In genomic region chr5:72314571-72315172, GRCh38 we compare ENCODE assay signal across 8 cellular contexts. TPM values are rescaled to one million over a fixed set of nuclear protein-coding genes. Genes with fewer than 3 reads are reported as not detected.
DNase-seq lines count a peak whose midpoint lies in the region; ATAC-seq, FAIRE-seq and TF ChIP-seq lines count a peak whose summit lies in the region.

No MANE protein-coding gene starts in this region.

- no peak overlapping the region for H3K4me2 ChIP-seq in keratinocyte (ENCODE audit: control insufficient read depth, extremely low read depth, insufficient read depth, low read depth, low read length)

- no TSS peak for BruUV-seq in Calu3 (replicated peaks; lab: Mats Ljungman, UMichigan)

- no peak overlapping the region for H2AFZ ChIP-seq in keratinocyte (ENCODE audit: control insufficient read depth, low read length)

- H3K79me2 ChIP-seq in keratinocyte (ENCODE audit: control insufficient read depth, insufficient read depth, low read length): peaks cover 54% of the 10 kb centered on the region

- peaks cover 0 to 21% of the 10 kb centered on the region in 2 experiments for H3K36me3 ChIP-seq in keratinocyte (ENCODE audit: control insufficient read depth in 2 of 2, extremely low read depth in 1 of 2, insufficient read depth in 2 of 2, low read length in 2 of 2)
- peaks cover 2% of the 10 kb centered on the region for H3K36me3 ChIP-seq in CD8-positive, alpha-beta memory T cell (ENCODE audit: insufficient read depth, low read length)

- H3K4me1 Mint-ChIP-seq in Calu3 (ENCODE audit: low read depth, unreplicated experiment) (peaks cover 8% of the 10 kb centered on the region), IgD-negative memory B cell (peaks cover 21 to 24% (median 23%) of the 10 kb centered on the region in 3 donors), natural killer cell (peaks cover 13 to 16% of the 10 kb centered on the region in 2 donors)
- H3K4me1 Mint-ChIP-seq in CD8-positive, alpha-beta memory T cell: peaks cover 20 to 43% (median 40%) of the 10 kb centered on the region in 3 donors

- H3K27me3 Mint-ChIP-seq in Calu3 (ENCODE audit: unreplicated experiment): no peaks in the 10 kb centered on the region
- H3K27me3 Mint-ChIP-seq in IgD-negative memory B cell: no peaks in the 10 kb centered on the region
- H3K27me3 Mint-ChIP-seq in natural killer cell (ENCODE audit: low read depth in 2 of 2): no peaks in the 10 kb centered on the region
- no peaks in the 10 kb centered on the region for H3K27me3 Mint-ChIP-seq in CD8-positive, alpha-beta memory T cell

- no peak overlapping the region for H3K9ac ChIP-seq in keratinocyte (ENCODE audit: control insufficient read depth, extremely low read depth, insufficient read depth, low read length)

- dilution Hi-C loops in keratinocyte (cut with MboI; ENCODE audit: extremely low pct_ligation_motif_present, low sequenced_read_pairs): no loop called here

- peaks cover 9% of the 10 kb centered on the region for H3K4me1 ChIP-seq in keratinocyte (ENCODE audit: control insufficient read depth, extremely low read depth, insufficient read depth, low read length)
- peaks cover 17% of the 10 kb centered on the region for H3K4me1 ChIP-seq in CD8-positive, alpha-beta memory T cell (ENCODE audit: insufficient read depth, low read length)

- H3K4me3 Mint-ChIP-seq in Calu3 (ENCODE audit: low read depth, unreplicated experiment) (no peak overlapping the region), IgD-negative memory B cell (peak overlapping the region in 3 of 4 donors; percentile 17 to 43 (median 17)), natural killer cell (no peak overlapping the region)
- H3K4me3 Mint-ChIP-seq in CD8-positive, alpha-beta memory T cell: peak overlapping the region in 1 of 7 donors; percentile 53

- H3K4me3 ChIP-seq in keratinocyte (ENCODE audit: control insufficient read depth in 2 of 3, extremely low read depth in 1 of 3, insufficient read depth in 2 of 3, low read depth in 1 of 3, low read length in 3 of 3): no peak overlapping the region
- H3K4me3 ChIP-seq in CD8-positive, alpha-beta memory T cell (ENCODE audit: low read length): no peak overlapping the region

- H3K9me1 ChIP-seq in keratinocyte (ENCODE audit: control insufficient read depth, extremely low read depth, insufficient read depth, low read length): no peaks in the 10 kb centered on the region

- no peak for ATAC-seq in natural killer cell

- no peaks in the 10 kb centered on the region for H3K9me3 Mint-ChIP-seq in Calu3 (ENCODE audit: low read depth, unreplicated experiment)
- no peaks in the 10 kb centered on the region for H3K9me3 Mint-ChIP-seq in IgD-negative memory B cell
- H3K9me3 Mint-ChIP-seq in natural killer cell: no peaks in the 10 kb centered on the region
- H3K9me3 Mint-ChIP-seq in CD8-positive, alpha-beta memory T cell: no peaks in the 10 kb centered on the region

- H4K20me1 ChIP-seq in keratinocyte (ENCODE audit: control insufficient read depth, extremely low read depth, insufficient read depth, low read length): no peaks in the 10 kb centered on the region

- no peaks in the 10 kb centered on the region for H3K27me3 ChIP-seq in keratinocyte (ENCODE audit: control insufficient read depth, extremely low read depth, insufficient read depth, low read length)
- H3K27me3 ChIP-seq in CD8-positive, alpha-beta memory T cell (ENCODE audit: insufficient read depth, low read length, poor library complexity, severe bottlenecking): no peaks in the 10 kb centered on the region

- TF ChIP-seq CTCF in Calu3 (IDR thresholded peaks at IDR 0.05; ENCODE audit: unreplicated experiment) (no peak), VCaP (conservative IDR thresholded peaks at IDR 0.05) (0 out of 2 replicates have a peak, but pooled peaks have one; percentile 8), keratinocyte (optimal IDR thresholded peaks at IDR 0.05 in 1 of 3, IDR thresholded peaks at IDR 0.05 in 1 of 3, conservative IDR thresholded peaks at IDR 0.05 in 1 of 3; ENCODE audit: extremely low read depth in 1 of 3, insufficient read depth in 2 of 3, low read length in 3 of 3) (no peak), natural killer cell (IDR thresholded peaks at IDR 0.05) (no peak)

- intact Hi-C loops in Calu3 (cut with micrococcal nuclease; ENCODE audit: unreplicated experiment) (no loop called here), natural killer cell (cut with micrococcal nuclease) (no loop called here)

- H3K27ac ChIP-seq in VCaP (no peak overlapping the region), keratinocyte (ENCODE audit: control insufficient read depth, insufficient read depth, low read length) (no peak overlapping the region)
- H3K27ac ChIP-seq in CD8-positive, alpha-beta memory T cell (ENCODE audit: low read depth, low read length): no peak overlapping the region

- H3K36me3 Mint-ChIP-seq in Calu3 (ENCODE audit: insufficient read depth, unreplicated experiment) (peaks cover 38% of the 10 kb centered on the region), IgD-negative memory B cell (no peaks in the 10 kb centered on the region), natural killer cell (peaks cover 14% of the 10 kb centered on the region)
- peaks cover 0 to 50% (median 12%) of the 10 kb centered on the region in 3 donors for H3K36me3 Mint-ChIP-seq in CD8-positive, alpha-beta memory T cell

- CTCF ChIA-PET in Calu3 (lab: Charles Lee): interaction anchor here (0.8 kb wide), 1 partner anchor 30 kb away, joined by 3 read pairs; no protein-coding TSS in a partner anchor
- CTCF ChIA-PET in CD8-positive, alpha-beta memory T cell (lab: Charles Lee): no interaction called here

- POLR2A ChIA-PET in CD8-positive, alpha-beta memory T cell (lab: Charles Lee): no interaction called here

- DNase-seq in Calu3: peak; percentile 57
- no peak for DNase-seq in keratinocyte (ENCODE audit: low read depth, low spot score)
- no peak for DNase-seq in natural killer cell
- no peak for DNase-seq in GOT3 (lab: John Stamatoyannopoulos, UW)
- no peak for DNase-seq in hippocampal formation (lab: John Stamatoyannopoulos, UW)
- DNase-seq in CD8-positive, alpha-beta memory T cell: no peak

- H3K9me3 ChIP-seq in keratinocyte (ENCODE audit: control insufficient read depth, low read depth, low read length): no peaks in the 10 kb centered on the region
- no peaks in the 10 kb centered on the region for H3K9me3 ChIP-seq in CD8-positive, alpha-beta memory T cell (ENCODE audit: low read length)

- H3K27ac Mint-ChIP-seq in Calu3 (ENCODE audit: unreplicated experiment) (no peak overlapping the region), IgD-negative memory B cell (no peak overlapping the region), natural killer cell (no peak overlapping the region)
- no peak overlapping the region for H3K27ac Mint-ChIP-seq in CD8-positive, alpha-beta memory T cell

- FAIRE-seq in keratinocyte (lab: Jason Lieb, UNC): peak; percentile 43

RNA-seq across cellular contexts. Expression of gene MRPS27, which starts 5.4 kb away (rescaled TPM):
- total RNA-seq in Calu3 (2022): 57.7 and 61.2 TPM in 2 replicates
- polyA plus RNA-seq in IgD-negative memory B cell: 35.5 TPM
- polyA plus RNA-seq in keratinocyte: 58.9 to 98.7 TPM (median 79.2 TPM) in 3 replicates
- 17.9 TPM for polyA plus RNA-seq in keratinocyte (2011; ENCODE audit: low read depth)
- 47.8 and 68.7 TPM in 2 replicates for polyA plus RNA-seq in keratinocyte (2011; cell fraction: cytosol; rRNA removed)
- polyA plus RNA-seq in keratinocyte (2011; cell fraction: nucleus; rRNA removed): 55.8 and 58.3 TPM in 2 replicates
- 26.4 and 46.7 TPM in 2 replicates for polyA plus RNA-seq in keratinocyte (2012; ENCODE audit: low replicate concordance)
- polyA minus RNA-seq in keratinocyte: 68.0 to 132 TPM (median 89.5 TPM) in 3 replicates
- polyA minus RNA-seq in keratinocyte (2011; cell fraction: cytosol; rRNA and poly(A)+ RNA removed): 65.4 TPM
- 36.3 and 66.4 TPM in 2 replicates for polyA minus RNA-seq in keratinocyte (2011; cell fraction: nucleus; rRNA and poly(A)+ RNA removed)
- 10 to 100 TPM; 25.5 to 36.5 (median 36.3) TPM for total RNA-seq in natural killer cell
- 10 to 100 TPM; 86.9 to 91.9 TPM for total RNA-seq in CD8-positive, alpha-beta memory T cell
- polyA plus RNA-seq in CD8-positive, alpha-beta memory T cell: 35.9 TPM

RNA-seq across cellular contexts. Expression of gene PTCD2, which starts 5.5 kb away (rescaled TPM):
- total RNA-seq in Calu3 (2022) (14.3 and 16.2 TPM in 2 replicates), natural killer cell (1 to 10 TPM; 4.9 to 5.9 (median 5.0) TPM)
- polyA plus RNA-seq in IgD-negative memory B cell (2.4 TPM), keratinocyte (9.9 to 13.1 TPM (median 11.5 TPM) in 3 replicates)
- polyA plus RNA-seq in keratinocyte (2011; ENCODE audit: low read depth): 6.4 TPM
- 6.9 and 12.8 TPM in 2 replicates for polyA plus RNA-seq in keratinocyte (2011; cell fraction: cytosol; rRNA removed)
- 17.7 and 18.9 TPM in 2 replicates for polyA plus RNA-seq in keratinocyte (2011; cell fraction: nucleus; rRNA removed)
- polyA plus RNA-seq in keratinocyte (2012; ENCODE audit: low replicate concordance): 6.1 and 6.9 TPM in 2 replicates
- 7.0 to 13.2 TPM (median 9.0 TPM) in 3 replicates for polyA minus RNA-seq in keratinocyte
- polyA minus RNA-seq in keratinocyte (2011; cell fraction: cytosol; rRNA and poly(A)+ RNA removed): 5.4 TPM
- 4.9 and 9.6 TPM in 2 replicates for polyA minus RNA-seq in keratinocyte (2011; cell fraction: nucleus; rRNA and poly(A)+ RNA removed)
- total RNA-seq in CD8-positive, alpha-beta memory T cell: 10 to 100 TPM; 14.0 to 15.0 TPM
- polyA plus RNA-seq in CD8-positive, alpha-beta memory T cell: 2.6 TPM

Comparison
In these comparisons a context has a peak if more than half of its experiments do, and no peak if none do; other contexts are left out.
1. H3K4me3 Mint-ChIP-seq: peak in IgD-negative memory B cell (3 of 4); none in Calu3 (single experiment) and natural killer cell (single experiment).